Comparison of ENCODE assay signal across 9 cellular contexts in the genomic region with DNA sequence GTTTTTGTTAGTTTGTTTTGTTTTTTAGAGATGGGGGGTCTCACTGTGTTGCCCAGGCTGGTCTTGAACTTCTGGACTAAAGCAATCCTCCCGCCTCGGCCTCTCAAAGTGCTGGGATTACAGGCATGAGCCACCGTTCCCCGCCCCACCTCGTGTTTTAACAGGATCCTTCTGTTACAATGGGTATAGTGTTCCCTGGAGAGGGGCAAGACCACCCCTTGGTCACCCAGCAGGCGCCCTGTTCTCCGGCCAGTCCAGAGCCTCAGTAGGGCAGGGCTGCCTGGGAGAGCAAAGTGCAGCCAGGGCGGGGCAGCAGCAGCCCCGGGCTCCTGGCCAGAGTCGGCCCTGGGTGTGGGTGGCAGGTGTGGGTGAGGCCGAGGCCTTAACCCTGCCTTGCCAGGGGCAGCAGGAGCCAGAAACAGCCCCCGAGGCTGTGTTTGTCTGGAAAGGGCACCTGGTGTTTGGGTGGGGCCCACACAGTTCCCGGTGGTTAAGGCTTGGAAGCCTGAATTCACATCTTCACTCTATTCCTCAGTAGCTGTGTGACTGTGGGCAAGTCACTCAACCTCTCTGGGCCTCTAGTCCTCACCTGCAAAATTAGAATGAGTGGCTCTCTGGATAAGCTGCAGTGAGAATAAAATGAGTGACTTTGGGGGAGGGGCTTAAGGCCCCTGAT. TPM values are rescaled to one million over a fixed set of nuclear protein-coding genes. Genes with fewer than 3 reads are reported as not detected.
DNase-seq lines count a peak whose midpoint lies in the region; ATAC-seq and TF ChIP-seq lines count a peak whose summit lies in the region.
"Had no signal": no experiment of that assay in that cellular context is flagged by ENCODE, and none has a peak within 500 bp of the region (broad histone marks: within the 10 kb centered on the region; RNA-seq: fewer than 3 reads in every experiment).

No MANE protein-coding gene starts in this region.

- no peaks in the 10 kb centered on the region for H3K9me3 ChIP-seq in lung (ENCODE audit: control insufficient read depth in 2 of 2, insufficient read depth in 1 of 2, low read length in 1 of 2)
- no peaks in the 10 kb centered on the region for H3K9me3 ChIP-seq in tibial nerve

- H3K4me1 Mint-ChIP-seq in activated T-cell treated with anti-CD3 and anti-CD28 coated beads, Interleukin-2, amount 50 U/mL, for 24 hours (ENCODE audit: low read depth): peaks cover 60% of the 10 kb centered on the region
- peaks cover 10% of the 10 kb centered on the region for H3K4me1 Mint-ChIP-seq in glutamatergic neuron (ENCODE audit: low read depth, unreplicated experiment)

- H3K36me3 ChIP-seq in lung (ENCODE audit: control insufficient read depth in 2 of 2, insufficient read depth in 2 of 2, low read length in 2 of 2) (peaks cover 3 to 22% of the 10 kb centered on the region in 2 donors), tibial nerve (peaks cover 0 to 35% (median 13%) of the 10 kb centered on the region in 3 donors)

- no peak for DNase-seq in activated T-cell treated with anti-CD3 and anti-CD28 coated beads, Interleukin-2, amount 50 U/mL, for 24 hours
- DNase-seq in activated T-cell treated with anti-CD3 and anti-CD28 coated beads for 4 hours (no peak), lung (ENCODE audit: low spot score) (no peak), tibial nerve (ENCODE audit: low spot score in 2 of 2) (no peak), mesenteric fat pad (ENCODE audit: low spot score) (no peak), glutamatergic neuron (no peak)

- no peak overlapping the region for H3K4me3 ChIP-seq in lung
- no peak overlapping the region for H3K4me3 ChIP-seq in tibial nerve

- H3K9me3 Mint-ChIP-seq in activated T-cell treated with anti-CD3 and anti-CD28 coated beads, Interleukin-2, amount 50 U/mL, for 24 hours: no peaks in the 10 kb centered on the region
- H3K9me3 Mint-ChIP-seq in glutamatergic neuron (ENCODE audit: unreplicated experiment): peaks cover 6% of the 10 kb centered on the region

- peak overlapping the region; percentile 94 for H3K27ac Mint-ChIP-seq in activated T-cell treated with anti-CD3 and anti-CD28 coated beads, Interleukin-2, amount 50 U/mL, for 24 hours
- no peak overlapping the region for H3K27ac Mint-ChIP-seq in glutamatergic neuron (ENCODE audit: unreplicated experiment)

- H3K27ac ChIP-seq in adipose tissue (ENCODE audit: low read depth, low read length) (peak overlapping the region; percentile 60), lung (ENCODE audit: low read depth in 1 of 2, low read length in 1 of 2) (peak overlapping the region; percentile 36 to 75), tibial nerve (peak overlapping the region in 3 of 4 donors; percentile 74 to 76 (median 75))

- 20 to 46% (median 43%) methylated on average over 13 of the region's 13 CpGs for WGBS in adipose tissue, 3 donors
- WGBS in lung, 2 donors: 39 to 46% methylated on average over 13 of the region's 13 CpGs
- WGBS in tibial nerve, 2 donors: 33 to 34% methylated on average over 13 of the region's 13 CpGs

- ATAC-seq in lung (ENCODE audit: insufficient read depth, low FRiP score) (peak; percentile 43), GM19023 (IDR thresholded peaks at IDR 0.05; ENCODE audit: unreplicated experiment) (no peak)

- H3K4me3 Mint-ChIP-seq in activated T-cell treated with anti-CD3 and anti-CD28 coated beads, Interleukin-2, amount 50 U/mL, for 24 hours: peak overlapping the region; percentile 58
- no peak overlapping the region for H3K4me3 Mint-ChIP-seq in glutamatergic neuron (ENCODE audit: unreplicated experiment)

- no peaks in the 10 kb centered on the region for H3K27me3 ChIP-seq in lung (ENCODE audit: control insufficient read depth, insufficient read depth)
- H3K27me3 ChIP-seq in tibial nerve: no peaks in the 10 kb centered on the region

- TF ChIP-seq EP300 in tibial nerve (IDR thresholded peaks at IDR 0.05): no peak

- H3K36me3 Mint-ChIP-seq in activated T-cell treated with anti-CD3 and anti-CD28 coated beads, Interleukin-2, amount 50 U/mL, for 24 hours (ENCODE audit: low read depth): peaks cover 68% of the 10 kb centered on the region
- H3K36me3 Mint-ChIP-seq in glutamatergic neuron (ENCODE audit: unreplicated experiment): no peaks in the 10 kb centered on the region

- TF ChIP-seq CTCF in lung (IDR thresholded peaks at IDR 0.05; ENCODE audit: control extremely low read depth, extremely low read depth): no peak
- no peak for TF ChIP-seq CTCF in tibial nerve (IDR thresholded peaks at IDR 0.05)
- TF ChIP-seq CTCF in glutamatergic neuron (IDR thresholded peaks at IDR 0.05; ENCODE audit: partially characterized antibody, unreplicated experiment): no peak

- TF ChIP-seq POLR2A in tibial nerve (IDR thresholded peaks at IDR 0.05): no peak

- no peaks in the 10 kb centered on the region for H3K27me3 Mint-ChIP-seq in activated T-cell treated with anti-CD3 and anti-CD28 coated beads, Interleukin-2, amount 50 U/mL, for 24 hours
- H3K27me3 Mint-ChIP-seq in glutamatergic neuron (ENCODE audit: unreplicated experiment): peaks cover 3% of the 10 kb centered on the region

- H3K4me1 ChIP-seq in lung (ENCODE audit: control insufficient read depth in 2 of 2, insufficient read depth in 2 of 2, low read length in 2 of 2) (peaks cover 12 to 17% of the 10 kb centered on the region in 2 donors), tibial nerve (peaks cover 0 to 60% (median 31%) of the 10 kb centered on the region in 4 donors)

RNA-seq across cellular contexts. Expression of a gene that starts 7.2 kb away (rescaled TPM):
- polyA plus RNA-seq in adipose tissue (10 to 100 TPM; 14.9 to 93.0 (median 78.0) TPM), lung (100 to 1,000 TPM; 129 to 237 TPM)
- total RNA-seq in lung (100 to 1,000 TPM in 1 of 2 donors, 10 to 100 TPM in 1; 49.1 to 211 TPM), tibial nerve (10 to 100 TPM; 39.1 to 74.4 (median 59.2) TPM), mesenteric fat pad (104 TPM), glutamatergic neuron (ENCODE audit: unreplicated experiment) (73.6 TPM)

RNA-seq across cellular contexts. Expression of a gene that starts 16.3 kb away (rescaled TPM):
- polyA plus RNA-seq in adipose tissue (1 to 10 TPM in 1 of 3 donors, under 1 TPM in 2; 0.62 to 3.7 (median 0.71) TPM), lung (1 to 10 TPM; 1.0 to 8.1 TPM)
- total RNA-seq in lung (1 to 10 TPM in 1 of 2 donors, under 1 TPM in 1; 0.37 to 2.3 TPM), tibial nerve (1 to 10 TPM in 1 of 4 donors, under 1 TPM in 2, not detected in 1; 0.39 to 5.0 (median 0.60) TPM), mesenteric fat pad (1.1 TPM), glutamatergic neuron (ENCODE audit: unreplicated experiment) (6.6 TPM)
- total RNA-seq: kidney epithelial cell had no signal

RNA-seq across cellular contexts. Expression of a gene that starts 17.7 kb away (rescaled TPM):
- polyA plus RNA-seq in adipose tissue: 1 to 10 TPM; 4.9 to 7.6 (median 6.4) TPM
- total RNA-seq in lung: 10 to 100 TPM in 1 of 2 donors, 1 to 10 TPM in 1; 5.4 to 10.9 TPM
- polyA plus RNA-seq in lung: 10 to 100 TPM in 1 of 2 donors, 1 to 10 TPM in 1; 8.3 to 10.3 TPM
- total RNA-seq in tibial nerve: 1 to 10 TPM; 1.5 to 5.9 (median 3.5) TPM
- total RNA-seq in mesenteric fat pad: 8.3 TPM
- 179 TPM for total RNA-seq in glutamatergic neuron (ENCODE audit: unreplicated experiment)

RNA-seq across cellular contexts. Expression of a gene that starts 46.7 kb away (rescaled TPM):
- polyA plus RNA-seq in adipose tissue (100 to 1,000 TPM in 2 of 3 donors, 10 to 100 TPM in 1; 11.9 to 650 (median 341) TPM), lung (10 to 100 TPM in 1 of 2 donors, 1 to 10 TPM in 1; 7.9 to 22.8 TPM)
- total RNA-seq in lung (10 to 100 TPM in 1 of 2 donors, 1 to 10 TPM in 1; 9.9 to 24.2 TPM), tibial nerve (1 to 10 TPM in 2 of 4 donors, under 1 TPM in 2; 0.60 to 4.9 (median 1.8) TPM), mesenteric fat pad (907 TPM), glutamatergic neuron (ENCODE audit: unreplicated experiment) (not detected)

Comparison
In these comparisons a context has a peak if more than half of its experiments do, and no peak if none do; other contexts are left out.
1. RNA of a gene that starts 17.7 kb away (total RNA-seq): 179 TPM in glutamatergic neuron (single experiment); 5.4 to 10.9 TPM in lung, 8.3 TPM in mesenteric fat pad (single experiment) and 1.5 to 5.9 TPM in tibial nerve; every median in the first group is over 10 times any median in the second.
2. Peak in every context shown above with its lines, with median percentiles within 50 percentile points of each other: H3K27ac ChIP-seq.